ENCODE assay signal across 9 cellular contexts in the genomic region with DNA sequence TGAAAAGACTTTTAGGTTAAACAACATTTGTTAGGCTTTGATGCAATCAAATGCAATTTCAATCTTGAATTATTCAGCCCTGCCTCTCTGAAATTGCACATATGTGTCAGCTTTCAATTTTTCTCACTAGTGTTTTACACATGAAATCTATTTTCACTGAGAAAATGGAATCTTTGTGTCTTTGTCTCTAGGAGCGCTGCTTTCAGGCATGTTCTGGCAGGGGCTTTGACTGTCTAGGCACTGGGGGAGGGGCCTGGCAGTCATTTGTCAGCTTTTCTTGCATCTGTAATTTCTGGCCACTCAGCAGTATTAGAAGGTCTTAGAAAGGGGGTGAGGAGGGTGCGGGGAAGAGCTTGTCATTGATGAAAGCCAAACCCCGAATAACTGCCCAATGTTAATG.
DNase-seq lines count a peak whose midpoint lies in the region; ATAC-seq lines count a peak whose summit lies in the region.
"Had no signal": no experiment of that assay in that cellular context is flagged by ENCODE, and none has a peak within 500 bp of the region (broad histone marks: within the 10 kb centered on the region; RNA-seq: fewer than 3 reads in every experiment).

No MANE protein-coding gene starts in this region.

- intact Hi-C loops in head of caudate nucleus (cut with DNase I) = no loop called here
- intact Hi-C loops in posterior cingulate gyrus (cut with DNase I) = no loop called here

- ATAC-seq in HG02840 (IDR thresholded peaks at IDR 0.05; ENCODE audit: low FRiP score, unreplicated experiment) (no peak), HG03280 (IDR thresholded peaks at IDR 0.05; ENCODE audit: unreplicated experiment) (no peak)

- DNase-seq in NCI-H82 (lab: John Stamatoyannopoulos, UW) (peak; percentile 58), NCI-H82 treated with DMSO at 0.1 percent for 48 hours (lab: John Stamatoyannopoulos, UW; ENCODE audit: unreplicated experiment) (no peak), SK-MEL-5 (ENCODE audit: low read depth, low spot score) (peak; percentile 43), head of caudate nucleus (peak; percentile 34 to 92 (median 75)), posterior cingulate gyrus (peak; percentile 26 to 91 (median 61)), T-helper 9 cell (no peak)
- DNase-seq: NCI-H345 had no signal

- in situ Hi-C loops in SK-MEL-5 (cut with HindIII; ENCODE audit: low pct_unique_long_range_greater_than_20kb, low sequenced_read_pairs) = no loop called here

Comparison
In these comparisons a context has a peak if more than half of its experiments do, and no peak if none do; other contexts are left out.
1. DNase-seq: peak in NCI-H82 (single experiment), SK-MEL-5 (single experiment), head of caudate nucleus (42 of 42) and posterior cingulate gyrus (10 of 10); none in NCI-H82 treated with DMSO at 0.1 percent for 48 hours (single experiment) and T-helper 9 cell (single experiment).